8 cellular contexts compared by ENCODE assay signal in genomic region chr1:164559342-164560070, GRCh38. TPM values are rescaled to one million over a fixed set of nuclear protein-coding genes. Genes with fewer than 3 reads are reported as not detected.
DNase-seq lines count a peak whose midpoint lies in the region; ATAC-seq and TF ChIP-seq lines count a peak whose summit lies in the region.

No MANE protein-coding gene starts in this region.

- DNase-seq in GM23248, result peak; percentile 60
- peak; percentile 22 to 44 for DNase-seq in SJSA1 (ENCODE audit: low read depth in 1 of 2, low spot score in 2 of 2)
- DNase-seq in esophagus muscularis mucosa (ENCODE audit: extremely low spot score), result no peak
- DNase-seq in aorta, result peak; percentile 60 to 80

- peaks cover 38% of the 10 kb centered on the region for H3K79me2 ChIP-seq in ACC112 (ENCODE audit: control insufficient read depth, insufficient read depth, low read length, unreplicated experiment)
- peaks cover 50% of the 10 kb centered on the region for H3K79me2 ChIP-seq in GM23248 (ENCODE audit: insufficient read depth)

- H2AFZ ChIP-seq in ACC112 (ENCODE audit: low read length, unreplicated experiment), result peak overlapping the region; percentile 97
- peak overlapping the region; percentile 70 for H2AFZ ChIP-seq in GM23248

- H3K27me3 ChIP-seq in ACC112 (ENCODE audit: insufficient read depth, low read length) (no peaks in the 10 kb centered on the region), GM23248 (replicated peaks; ENCODE audit: insufficient read depth) (no peaks in the 10 kb centered on the region), SJSA1 (replicated peaks) (no peaks in the 10 kb centered on the region), esophagus muscularis mucosa (no peaks in the 10 kb centered on the region), muscle layer of colon (ENCODE audit: control insufficient read depth in 1 of 2, insufficient read depth in 2 of 2, low read length in 2 of 2) (no peaks in the 10 kb centered on the region), aorta (ENCODE audit: control insufficient read depth in 1 of 2, insufficient read depth in 2 of 2, low read length in 1 of 2) (no peaks in the 10 kb centered on the region)

- peak overlapping the region; percentile 98 for H3K4me2 ChIP-seq in GM23248 (ENCODE audit: unreplicated experiment)

- H3K9ac ChIP-seq in GM23248 (peak overlapping the region; percentile 87), muscle layer of colon (ENCODE audit: low read length) (peak overlapping the region; percentile 91)

- 2 to 5% methylated on average over 12 to 20 of the region's 20 CpGs for WGBS in GM23248 (ENCODE audit: low coverage in 1 of 2, low lambda C conversion rate in 2 of 2, missing lambda C conversion rate in 2 of 2), 2 experiments
- WGBS in esophagus muscularis mucosa, result under 1% methylated on average over 20 of the region's 20 CpGs
- 1% methylated on average over 19 to 20 of the region's 20 CpGs for WGBS in aorta, 2 donors

- no peak for TF ChIP-seq POLR2A in esophagus muscularis mucosa (IDR thresholded peaks at IDR 0.05; ENCODE audit: low read depth)

- peak overlapping the region; percentile 89 for H3K4me3 ChIP-seq in ACC112 (ENCODE audit: low read depth, low read length)
- H3K4me3 ChIP-seq in GM23248, result peak overlapping the region; percentile 84
- H3K4me3 ChIP-seq in SJSA1, result peak overlapping the region; percentile 44
- H3K4me3 ChIP-seq in esophagus muscularis mucosa, result peak overlapping the region; percentile 71 to 86 (median 78)
- H3K4me3 ChIP-seq in muscle layer of colon (ENCODE audit: low read depth in 1 of 2, low read length in 2 of 2), result peak overlapping the region; percentile 84 to 90
- H3K4me3 ChIP-seq in aorta (ENCODE audit: low read length in 2 of 2), result peak overlapping the region; percentile 95 to 96

- H3K9me3 ChIP-seq in GM23248 (ENCODE audit: low read depth) (no peaks in the 10 kb centered on the region), SJSA1 (replicated peaks) (no peaks in the 10 kb centered on the region), esophagus muscularis mucosa (no peaks in the 10 kb centered on the region), muscle layer of colon (ENCODE audit: low read length) (no peaks in the 10 kb centered on the region), aorta (ENCODE audit: control insufficient read depth, low read length) (no peaks in the 10 kb centered on the region)

- peaks cover 14% of the 10 kb centered on the region for H3F3A ChIP-seq in GM23248 (ENCODE audit: insufficient read depth)

- peaks cover 4% of the 10 kb centered on the region for H3K4me1 ChIP-seq in ACC112 (ENCODE audit: control insufficient read depth, insufficient read depth, low read length, unreplicated experiment)
- no peaks in the 10 kb centered on the region for H3K4me1 ChIP-seq in GM23248 (ENCODE audit: insufficient read depth)
- H3K4me1 ChIP-seq in SJSA1 (replicated peaks), result no peaks in the 10 kb centered on the region; the same call in 1 of the 2 replicates
- peaks cover 7 to 11% (median 9%) of the 10 kb centered on the region in 4 donors for H3K4me1 ChIP-seq in esophagus muscularis mucosa
- no peaks in the 10 kb centered on the region for H3K4me1 ChIP-seq in muscle layer of colon (ENCODE audit: insufficient read depth, low read length)
- H3K4me1 ChIP-seq in aorta (ENCODE audit: control insufficient read depth in 1 of 2, insufficient read depth in 2 of 2, low read length in 2 of 2), result peaks cover 0 to 2% of the 10 kb centered on the region in 2 donors

- H3K36me3 ChIP-seq in ACC112 (ENCODE audit: insufficient read depth, low read length), result no peaks in the 10 kb centered on the region
- H3K36me3 ChIP-seq in GM23248 (ENCODE audit: low read depth), result no peaks in the 10 kb centered on the region
- no peaks in the 10 kb centered on the region for H3K36me3 ChIP-seq in SJSA1
- no peaks in the 10 kb centered on the region for H3K36me3 ChIP-seq in esophagus muscularis mucosa
- no peaks in the 10 kb centered on the region for H3K36me3 ChIP-seq in muscle layer of colon (ENCODE audit: insufficient read depth, low read length)
- H3K36me3 ChIP-seq in aorta (ENCODE audit: control insufficient read depth in 1 of 2, insufficient read depth in 2 of 2, low read length in 1 of 2), result no peaks in the 10 kb centered on the region

- in situ Hi-C loops in GM23248 (cut with MboI), result no loop called here

- peak overlapping the region; percentile 45 for H3K27ac ChIP-seq in ACC112 (ENCODE audit: low read depth, low read length)
- H3K27ac ChIP-seq in GM23248, result peak overlapping the region; percentile 65
- peak overlapping the region; percentile 3; the same call in 1 of the 2 replicates for H3K27ac ChIP-seq in SJSA1
- H3K27ac ChIP-seq in esophagus muscularis mucosa (replicated peaks in 1 of 4), result peak overlapping the region; percentile 84 to 90 (median 86)
- H3K27ac ChIP-seq in muscle layer of colon (ENCODE audit: low read depth, low read length), result peak overlapping the region; percentile 89
- H3K27ac ChIP-seq in aorta (ENCODE audit: low read depth in 1 of 2, low read length in 2 of 2), result peak overlapping the region in 1 of 2 donors; percentile 51

- no peaks in the 10 kb centered on the region for H3K9me2 ChIP-seq in GM23248 (ENCODE audit: insufficient read depth)

- no peak for TF ChIP-seq EP300 in esophagus muscularis mucosa (IDR thresholded peaks at IDR 0.05)

- ATAC-seq in aorta (ENCODE audit: low FRiP score) (peak; percentile 53), GM19452 (IDR thresholded peaks at IDR 0.05; ENCODE audit: unreplicated experiment) (no peak), HG03457 (IDR thresholded peaks at IDR 0.05; ENCODE audit: unreplicated experiment) (no peak)

- H4K20me1 ChIP-seq in GM23248 (ENCODE audit: insufficient read depth), result no peaks in the 10 kb centered on the region

- no peak for TF ChIP-seq CTCF in esophagus muscularis mucosa (IDR thresholded peaks at IDR 0.05)

- intact Hi-C loops in esophagus muscularis mucosa (cut with DNase I), result loop anchor here (5.0 to 10.0 kb wide), 4 partner anchors 58 to 228 kb away; no protein-coding TSS in a partner anchor
- intact Hi-C loops in aorta (cut with DNase I), result loop anchor here (5.0 to 10.0 kb wide), 3 partner anchors 53 to 228 kb away; no protein-coding TSS in a partner anchor

RNA-seq across cellular contexts. Expression of gene PBX1, which starts 0.5 kb away (rescaled TPM):
- 32.0 and 38.8 TPM in 2 replicates for total RNA-seq in GM23248 (2014; rRNA removed; shearing (Covaris generic))
- polyA plus RNA-seq in GM23248 (2016; fragmentation: Nextera tagmentation; extraction: Ambion mirVana) (9.7 and 9.8 TPM in 2 replicates), aorta (10 to 100 TPM; 14.0 to 18.2 TPM)
- total RNA-seq in SJSA1 (2014; rRNA removed; shearing (Covaris generic)), result 16.6 and 18.5 TPM in 2 replicates
- total RNA-seq in esophagus muscularis mucosa (100 to 1,000 TPM in 2 of 4 donors, 10 to 100 TPM in 2; 89.6 to 138 (median 112) TPM), aorta (100 to 1,000 TPM in 1 of 2 donors, 10 to 100 TPM in 1; 61.8 to 125 TPM)

Comparison
In these comparisons a context has a peak if more than half of its experiments do, and no peak if none do; other contexts are left out.
1. H3K4me3 ChIP-seq: peak in every context shown above with its lines; median percentile 96 in aorta; 89 in ACC112; 87 in muscle layer of colon; 84 in GM23248; 78 in esophagus muscularis mucosa; 44 in SJSA1.